In the genomic region with DNA sequence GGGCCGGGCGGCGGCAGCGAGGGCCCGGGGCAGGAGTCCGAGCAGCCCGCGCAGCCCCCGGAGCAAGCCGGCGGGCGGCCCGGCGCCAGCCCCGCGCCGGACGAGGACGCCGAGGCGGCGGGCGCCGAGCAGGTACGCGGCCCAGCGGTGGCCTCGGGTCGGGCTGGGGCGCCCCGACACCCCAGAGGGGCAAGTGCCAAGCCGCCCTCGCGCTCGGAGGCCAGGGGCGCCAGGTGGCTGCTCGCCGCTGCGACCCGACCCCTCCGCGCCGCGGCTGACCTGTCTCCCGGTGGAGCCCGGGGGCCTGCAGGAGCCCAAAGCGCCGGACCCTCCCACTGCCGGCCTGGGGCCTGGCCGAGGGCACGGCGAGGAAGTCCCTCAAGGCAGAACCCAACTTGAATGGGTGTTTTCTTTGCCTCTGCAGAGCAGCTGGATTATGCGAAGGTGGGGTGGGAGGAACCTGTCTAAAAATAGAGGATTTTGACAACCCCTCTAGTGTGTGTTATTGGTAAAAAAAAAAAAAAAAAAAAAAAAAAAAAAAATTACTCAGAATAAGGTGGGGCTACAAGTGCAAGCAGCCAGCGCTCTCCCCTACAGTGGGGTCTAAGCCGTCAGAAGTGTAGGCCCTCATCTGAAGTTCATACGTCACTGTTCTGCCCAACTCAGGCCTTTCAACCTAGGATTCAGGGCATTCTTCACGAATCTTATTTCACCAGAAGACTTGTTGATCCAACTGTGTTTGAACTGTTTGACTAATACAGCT, we compare ENCODE assay signal across 8 cellular contexts. TPM values are rescaled to one million over a fixed set of nuclear protein-coding genes. Genes with fewer than 3 reads are reported as not detected.
A peak's percentile ranks its signal among the peaks of the same experiment; 100 is the strongest.
DNase-seq lines count a peak whose midpoint lies in the region; ATAC-seq and TF ChIP-seq lines count a peak whose summit lies in the region.

No MANE protein-coding gene starts in this region.

- 2 to 5% (median 4%) methylated on average over 26 to 57 of the region's 57 CpGs for WGBS in psoas muscle, 3 donors

- ATAC-seq in GM18502 (IDR thresholded peaks at IDR 0.05; ENCODE audit: poor library complexity, unreplicated experiment) (peak; percentile 38), HG02885 (IDR thresholded peaks at IDR 0.05; ENCODE audit: poor library complexity, unreplicated experiment) (peak; percentile 36), left cardiac atrium (peak; percentile 5 to 23), psoas muscle (peak; percentile 22 to 43 (median 35))

- peaks cover 0 to 9% of the 10 kb centered on the region in 2 donors for H3K36me3 ChIP-seq in psoas muscle (ENCODE audit: insufficient read depth in 1 of 2, low read depth in 1 of 2)

- peaks cover 15% of the 10 kb centered on the region for H3K36me3 Mint-ChIP-seq in activated naive CD8-positive, alpha-beta T cell treated with anti-CD3 and anti-CD28 coated beads for 36 hours

- H3K4me1 Mint-ChIP-seq in activated naive CD8-positive, alpha-beta T cell treated with anti-CD3 and anti-CD28 coated beads for 36 hours, result peaks cover 37% of the 10 kb centered on the region

- H3K27me3 ChIP-seq in psoas muscle (ENCODE audit: insufficient read depth in 3 of 3, low read length in 2 of 3), result no peaks in the 10 kb centered on the region

- TF ChIP-seq CTCF in psoas muscle (IDR thresholded peaks at IDR 0.05), result no peak
- TF ChIP-seq CTCF in GM10266 (IDR thresholded peaks at IDR 0.05; ENCODE audit: control insufficient read depth, insufficient read depth, low read depth, missing control alignments), result no peak

- H3K27ac ChIP-seq in psoas muscle, result peak overlapping the region; percentile 79

- no peaks in the 10 kb centered on the region for H3K9me3 Mint-ChIP-seq in activated naive CD8-positive, alpha-beta T cell treated with anti-CD3 and anti-CD28 coated beads for 36 hours

- no peaks in the 10 kb centered on the region for H3K27me3 Mint-ChIP-seq in activated naive CD8-positive, alpha-beta T cell treated with anti-CD3 and anti-CD28 coated beads for 36 hours

- peak overlapping the region; percentile 76 for H3K4me3 ChIP-seq in psoas muscle

- H3K9me3 ChIP-seq in psoas muscle, result no peaks in the 10 kb centered on the region

- peak; percentile 23 for DNase-seq in 8988T
- DNase-seq in NCI-H774 (lab: John Stamatoyannopoulos, UW), result peak; percentile 25
- peak; percentile 42 for DNase-seq in activated naive CD8-positive, alpha-beta T cell treated with anti-CD3 and anti-CD28 coated beads for 36 hours
- DNase-seq in left cardiac atrium, result peak; percentile 42
- DNase-seq in psoas muscle, result peak; percentile 28 to 60
- DNase-seq in GM10266 (ENCODE audit: extremely low spot score), result no peak

- H3K4me1 ChIP-seq in psoas muscle, result peaks cover 32% of the 10 kb centered on the region

- intact Hi-C loops in left cardiac atrium (cut with DNase I) (no loop called here), psoas muscle (cut with DNase I) (no loop called here)

- H3K27ac Mint-ChIP-seq in activated naive CD8-positive, alpha-beta T cell treated with anti-CD3 and anti-CD28 coated beads for 36 hours, result peak overlapping the region; percentile 49

- H3K4me3 Mint-ChIP-seq in activated naive CD8-positive, alpha-beta T cell treated with anti-CD3 and anti-CD28 coated beads for 36 hours, result peak overlapping the region; percentile 81

RNA-seq across cellular contexts. Expression of a gene that starts 0.6 kb away (rescaled TPM):
- total RNA-seq in activated naive CD8-positive, alpha-beta T cell treated with anti-CD3 and anti-CD28 coated beads for 36 hours, result 1 to 10 TPM; 5.3 to 6.1 TPM
- total RNA-seq in left cardiac atrium (10 to 100 TPM; 13.1 to 14.7 TPM), psoas muscle (1 to 10 TPM; 5.8 to 7.7 (median 7.1) TPM)
- 1 to 10 TPM; 2.0 to 4.3 (median 2.4) TPM for polyA plus RNA-seq in psoas muscle
